ENCODE assay signal across 8 cellular contexts in genomic region chr9:128552153-128552743, GRCh38. TPM values are rescaled to one million over a fixed set of nuclear protein-coding genes. Genes with fewer than 3 reads are reported as not detected.
DNase-seq lines count a peak whose midpoint lies in the region; TF ChIP-seq lines count a peak whose summit lies in the region.

TSS of gene SPTAN1 (plus strand) at chr9:128552587. CDS start at chr9:128566741, 14,154 bp downstream.

- peak within 1 kb of the TSS; percentile 98 for H3K27ac Mint-ChIP-seq in HFFc6
- peak within 1 kb of the TSS; percentile 84 for H3K27ac Mint-ChIP-seq in activated naive CD4-positive, alpha-beta T cell treated with anti-CD3 and anti-CD28 coated beads for 36 hours

- DNase-seq in HFFc6 = peak; percentile 86
- DNase-seq in NAMALWA (ENCODE audit: low spot score) = peak; percentile 93
- no peak for DNase-seq in SK-N-MC (ENCODE audit: low read depth, low spot score)
- peak; percentile 97 for DNase-seq in activated naive CD4-positive, alpha-beta T cell treated with anti-CD3 and anti-CD28 coated beads for 36 hours
- DNase-seq in globus pallidus (ENCODE audit: low spot score) = peak; percentile 90
- peak; percentile 88 for DNase-seq in occipital lobe (lab: John Stamatoyannopoulos, UW)
- peak; percentile 88 for DNase-seq in superior temporal gyrus (ENCODE audit: extremely low spot score)

- H3K4me3 ChIP-seq in GM08714 (ENCODE audit: low read length) = peak within 1 kb of the TSS; percentile 92
- peak within 1 kb of the TSS; percentile 96 for H3K4me3 ChIP-seq in SK-N-MC

- H3K36me3 Mint-ChIP-seq in HFFc6 (ENCODE audit: low read depth) = peaks cover 8% of the 10 kb centered on the region; the same call in 1 of the 2 replicates
- no peaks in the 10 kb centered on the region for H3K36me3 Mint-ChIP-seq in activated naive CD4-positive, alpha-beta T cell treated with anti-CD3 and anti-CD28 coated beads for 36 hours (ENCODE audit: low read depth)

- no peaks in the 10 kb centered on the region for H3K36me3 ChIP-seq in SK-N-MC (ENCODE audit: insufficient read depth, low read length)

- peaks cover 30% of the 10 kb centered on the region for H3K4me1 Mint-ChIP-seq in HFFc6 (ENCODE audit: low read depth)
- peaks cover 42% of the 10 kb centered on the region for H3K4me1 Mint-ChIP-seq in activated naive CD4-positive, alpha-beta T cell treated with anti-CD3 and anti-CD28 coated beads for 36 hours (ENCODE audit: low read depth)

- no peak for TF ChIP-seq CTCF in HFFc6 (IDR thresholded peaks at IDR 0.05)

- peak within 1 kb of the TSS; percentile 89 for H3K27ac ChIP-seq in SK-N-MC

- H3K9me3 ChIP-seq in SK-N-MC (ENCODE audit: low read depth, low read length) = no peaks in the 10 kb centered on the region

- H3K9ac ChIP-seq in SK-N-MC (ENCODE audit: insufficient read length) = peak within 1 kb of the TSS; percentile 87

- CTCF ChIA-PET in activated naive CD4-positive, alpha-beta T cell treated with anti-CD3 and anti-CD28 coated beads for 36 hours (lab: Charles Lee) = interaction anchor here (0.8 kb wide), 1 partner anchor 36 kb away, joined by 6 read pairs; no protein-coding TSS in a partner anchor

- intact Hi-C loops in activated naive CD4-positive, alpha-beta T cell treated with anti-CD3 and anti-CD28 coated beads for 36 hours (cut with micrococcal nuclease) = loop anchor here (1.0 to 5.0 kb wide), 10 partner anchors 35 to 529 kb away; partner anchors contain the start of genes COQ4, DOLPP1, GLE1 and GOLGA2

- H3K27me3 Mint-ChIP-seq in HFFc6 (ENCODE audit: insufficient read depth) = peaks cover 2% of the 10 kb centered on the region; the same call in 1 of the 2 replicates
- no peaks in the 10 kb centered on the region for H3K27me3 Mint-ChIP-seq in activated naive CD4-positive, alpha-beta T cell treated with anti-CD3 and anti-CD28 coated beads for 36 hours (ENCODE audit: low read depth)

- H3K4me3 Mint-ChIP-seq in HFFc6 = peak within 1 kb of the TSS; percentile 96
- peak within 1 kb of the TSS; percentile 85 for H3K4me3 Mint-ChIP-seq in activated naive CD4-positive, alpha-beta T cell treated with anti-CD3 and anti-CD28 coated beads for 36 hours

- H3K9me3 Mint-ChIP-seq in HFFc6 = no peaks in the 10 kb centered on the region
- H3K9me3 Mint-ChIP-seq in activated naive CD4-positive, alpha-beta T cell treated with anti-CD3 and anti-CD28 coated beads for 36 hours = no peaks in the 10 kb centered on the region

RNA-seq across cellular contexts. Expression of gene SPTAN1, which starts in this region (rescaled TPM):
- total RNA-seq in HFFc6 (2021; fragmentation: NEBNext Ultra II Directional; extraction: Animal tissue kit (Norgen Biotek cat#: 25700)) = 100 to 1,000 TPM; 316 to 368 (median 327) TPM
- total RNA-seq in activated naive CD4-positive, alpha-beta T cell treated with anti-CD3 and anti-CD28 coated beads for 36 hours = 100 to 1,000 TPM; 162 to 183 TPM
- 914 TPM for total RNA-seq in occipital lobe
